ENCODE assay signal across 9 cellular contexts in the genomic region with DNA sequence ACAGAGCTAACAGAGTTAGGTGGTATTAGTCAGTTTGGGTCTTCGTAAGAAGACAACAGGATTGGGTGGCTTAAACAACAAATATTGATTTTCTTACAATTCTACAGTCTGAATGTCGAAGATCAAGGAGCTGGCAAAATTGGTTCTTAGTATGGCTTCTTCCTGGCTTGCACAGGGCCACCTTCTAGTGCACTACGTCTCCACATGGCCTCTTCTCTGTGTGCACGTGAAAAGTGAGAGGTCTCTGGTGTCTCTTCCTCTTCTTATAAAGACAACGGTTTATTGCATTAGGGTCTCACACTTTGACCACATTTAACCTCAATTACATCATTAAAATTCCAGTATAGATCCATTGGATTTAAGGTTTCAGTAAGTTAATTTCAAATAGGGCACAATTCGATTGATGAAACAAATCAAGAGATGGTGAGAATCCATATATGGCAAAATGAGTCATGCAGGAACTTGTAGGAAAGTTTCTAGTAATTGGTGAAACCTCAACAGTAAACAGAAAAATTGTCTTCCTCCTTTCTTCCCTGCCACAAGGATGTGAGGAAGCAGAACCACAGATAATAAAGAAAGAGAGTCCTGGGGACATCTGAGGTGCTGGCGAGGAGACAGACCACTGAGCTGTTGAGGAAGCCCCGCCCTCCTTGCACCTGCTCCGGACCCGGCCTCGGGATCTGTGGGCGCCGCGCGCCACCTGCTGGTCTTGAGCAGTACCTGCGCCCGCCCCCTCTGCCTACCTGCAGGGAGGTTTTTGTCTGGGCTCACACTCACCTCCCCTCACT.
DNase-seq lines count a peak whose midpoint lies in the region; ATAC-seq and TF ChIP-seq lines count a peak whose summit lies in the region.
"Had no signal": no experiment of that assay in that cellular context is flagged by ENCODE, and none has a peak within 500 bp of the region (broad histone marks: within the 10 kb centered on the region; RNA-seq: fewer than 3 reads in every experiment).

No MANE protein-coding gene starts in this region.

- no peak overlapping the region for H3K27ac ChIP-seq in SJCRH30

- H3K9me3 ChIP-seq in SJCRH30 (replicated peaks), result no peaks in the 10 kb centered on the region

- peak overlapping the region; percentile 64 for H3K4me3 Mint-ChIP-seq in stimulated activated effector memory CD8-positive, alpha-beta T cell treated with anti-CD3 and anti-CD28 coated beads, Interleukin-12 subunit alpha, Interleukin-12 subunit beta, amount 100 ng/mL, for 72 hours
- no peak overlapping the region for H3K4me3 Mint-ChIP-seq in chondrocyte (ENCODE audit: unreplicated experiment)
- H3K4me3 Mint-ChIP-seq: dendritic cell treated with granulocyte-macrophage colony-stimulating factor and Interleukin-4, amounts not matched to agents 40 ng/mL and 50 ng/mL, for 4 days had no signal

- ATAC-seq in stimulated activated effector memory CD8-positive, alpha-beta T cell treated with anti-CD3 and anti-CD28 coated beads, Interleukin-12 subunit alpha, Interleukin-12 subunit beta, amount 100 ng/mL, for 72 hours, result peak; percentile 92

- DNase-seq in NCI-H2081 (lab: John Stamatoyannopoulos, UW) (peak; percentile 41 to 44), NCI-H2081 treated with DMSO at 0.1 percent for 48 hours (lab: John Stamatoyannopoulos, UW) (no peak), SJCRH30 (peak; percentile 60 to 69), activated gamma-delta T cell treated with Interleukin-2 at 50 U/mL for 16 hours (peak; percentile 77), lower leg skin (ENCODE audit: low spot score in 2 of 2) (peak; percentile 18 to 85), chondrocyte (ENCODE audit: low spot score) (no peak)
- DNase-seq in stimulated activated effector memory CD8-positive, alpha-beta T cell treated with anti-CD3 and anti-CD28 coated beads, Interleukin-12 subunit alpha, Interleukin-12 subunit beta, amount 100 ng/mL, for 72 hours (ENCODE audit: low spot score in 2 of 2), result peak; percentile 79 to 90

- H3K27me3 ChIP-seq in SJCRH30, result no peaks in the 10 kb centered on the region

- no peak for TF ChIP-seq POLR2A in lower leg skin (IDR thresholded peaks at IDR 0.05)

- H3K4me1 Mint-ChIP-seq in stimulated activated effector memory CD8-positive, alpha-beta T cell treated with anti-CD3 and anti-CD28 coated beads, Interleukin-12 subunit alpha, Interleukin-12 subunit beta, amount 100 ng/mL, for 72 hours, result peaks cover 19% of the 10 kb centered on the region
- H3K4me1 Mint-ChIP-seq in chondrocyte (ENCODE audit: low read depth), result no peaks in the 10 kb centered on the region

- peak; percentile 69 for TF ChIP-seq RAD21 in Ishikawa (IDR thresholded peaks at IDR 0.05; ENCODE audit: low read depth)

- H3K27ac Mint-ChIP-seq in stimulated activated effector memory CD8-positive, alpha-beta T cell treated with anti-CD3 and anti-CD28 coated beads, Interleukin-12 subunit alpha, Interleukin-12 subunit beta, amount 100 ng/mL, for 72 hours, result peak overlapping the region; percentile 80
- H3K27ac Mint-ChIP-seq in chondrocyte (ENCODE audit: unreplicated experiment), result no peak overlapping the region
- H3K27ac Mint-ChIP-seq: dendritic cell treated with granulocyte-macrophage colony-stimulating factor and Interleukin-4, amounts not matched to agents 40 ng/mL and 50 ng/mL, for 4 days had no signal

- 33 to 36% methylated on average over 9 to 17 of the region's 17 CpGs for WGBS in lower leg skin, 2 donors

- TF ChIP-seq CTCF in lower leg skin (IDR thresholded peaks at IDR 0.05), result no peak
- no peak for TF ChIP-seq CTCF in chondrocyte (IDR thresholded peaks at IDR 0.05)

- H3K9me3 Mint-ChIP-seq in stimulated activated effector memory CD8-positive, alpha-beta T cell treated with anti-CD3 and anti-CD28 coated beads, Interleukin-12 subunit alpha, Interleukin-12 subunit beta, amount 100 ng/mL, for 72 hours, result no peaks in the 10 kb centered on the region
- peaks cover 67% of the 10 kb centered on the region for H3K9me3 Mint-ChIP-seq in chondrocyte (ENCODE audit: low read depth)
- H3K9me3 Mint-ChIP-seq: dendritic cell treated with granulocyte-macrophage colony-stimulating factor and Interleukin-4, amounts not matched to agents 40 ng/mL and 50 ng/mL, for 4 days had no signal

- H3K36me3 ChIP-seq in SJCRH30, result no peaks in the 10 kb centered on the region

- TF ChIP-seq EP300 in Ishikawa (IDR thresholded peaks at IDR 0.05; ENCODE audit: borderline replicate concordance), result no peak

- H3K36me3 Mint-ChIP-seq in stimulated activated effector memory CD8-positive, alpha-beta T cell treated with anti-CD3 and anti-CD28 coated beads, Interleukin-12 subunit alpha, Interleukin-12 subunit beta, amount 100 ng/mL, for 72 hours, result no peaks in the 10 kb centered on the region
- H3K36me3 Mint-ChIP-seq in chondrocyte (ENCODE audit: low read depth), result peaks cover 2% of the 10 kb centered on the region

- H3K4me3 ChIP-seq in SJCRH30, result no peak overlapping the region
- H3K4me3 ChIP-seq in lower leg skin (ENCODE audit: low read depth, poor library complexity, severe bottlenecking), result no peak overlapping the region

- intact Hi-C loops in lower leg skin (cut with DNase I; ENCODE audit: low total_unique reads), result no loop called here

- no peaks in the 10 kb centered on the region for H3K27me3 Mint-ChIP-seq in chondrocyte (ENCODE audit: low read depth)

- H3K4me1 ChIP-seq in SJCRH30, result no peaks in the 10 kb centered on the region

TF ChIP-seq in Ishikawa, 13 proteins besides CTCF, POLR2A, EP300 and RAD21:
- TF ChIP-seq CREB1 (IDR thresholded peaks at IDR 0.05; ENCODE audit: low read depth) (no peak), TAF1 (IDR thresholded peaks at IDR 0.05; ENCODE audit: low read depth) (no peak), FOXM1 (IDR thresholded peaks at IDR 0.05; ENCODE audit: borderline replicate concordance, low read depth) (no peak), ZBTB7A (IDR thresholded peaks at IDR 0.05; ENCODE audit: low read depth) (no peak), CEBPB (IDR thresholded peaks at IDR 0.05) (no peak), YY1 (IDR thresholded peaks at IDR 0.05; ENCODE audit: low read depth) (no peak), EGR1 (IDR thresholded peaks at IDR 0.05) (no peak), TCF12 (IDR thresholded peaks at IDR 0.05; ENCODE audit: low read depth) (no peak), NFIC (IDR thresholded peaks at IDR 0.05) (no peak), TEAD4 (IDR thresholded peaks at IDR 0.05) (no peak)
- TF ChIP-seq, protein P1, sequence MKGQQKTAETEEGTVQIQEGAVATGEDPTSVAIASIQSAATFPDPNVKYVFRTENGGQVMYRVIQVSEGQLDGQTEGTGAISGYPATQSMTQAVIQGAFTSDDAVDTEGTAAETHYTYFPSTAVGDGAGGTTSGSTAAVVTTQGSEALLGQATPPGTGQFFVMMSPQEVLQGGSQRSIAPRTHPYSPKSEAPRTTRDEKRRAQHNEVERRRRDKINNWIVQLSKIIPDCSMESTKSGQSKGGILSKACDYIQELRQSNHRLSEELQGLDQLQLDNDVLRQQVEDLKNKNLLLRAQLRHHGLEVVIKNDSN (IDR thresholded peaks at IDR 0.05), result no peak
- TF ChIP-seq, protein P2, sequence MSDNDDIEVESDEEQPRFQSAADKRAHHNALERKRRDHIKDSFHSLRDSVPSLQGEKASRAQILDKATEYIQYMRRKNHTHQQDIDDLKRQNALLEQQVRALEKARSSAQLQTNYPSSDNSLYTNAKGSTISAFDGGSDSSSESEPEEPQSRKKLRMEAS (IDR thresholded peaks at IDR 0.05), result no peak
- TF ChIP-seq, protein P3, sequence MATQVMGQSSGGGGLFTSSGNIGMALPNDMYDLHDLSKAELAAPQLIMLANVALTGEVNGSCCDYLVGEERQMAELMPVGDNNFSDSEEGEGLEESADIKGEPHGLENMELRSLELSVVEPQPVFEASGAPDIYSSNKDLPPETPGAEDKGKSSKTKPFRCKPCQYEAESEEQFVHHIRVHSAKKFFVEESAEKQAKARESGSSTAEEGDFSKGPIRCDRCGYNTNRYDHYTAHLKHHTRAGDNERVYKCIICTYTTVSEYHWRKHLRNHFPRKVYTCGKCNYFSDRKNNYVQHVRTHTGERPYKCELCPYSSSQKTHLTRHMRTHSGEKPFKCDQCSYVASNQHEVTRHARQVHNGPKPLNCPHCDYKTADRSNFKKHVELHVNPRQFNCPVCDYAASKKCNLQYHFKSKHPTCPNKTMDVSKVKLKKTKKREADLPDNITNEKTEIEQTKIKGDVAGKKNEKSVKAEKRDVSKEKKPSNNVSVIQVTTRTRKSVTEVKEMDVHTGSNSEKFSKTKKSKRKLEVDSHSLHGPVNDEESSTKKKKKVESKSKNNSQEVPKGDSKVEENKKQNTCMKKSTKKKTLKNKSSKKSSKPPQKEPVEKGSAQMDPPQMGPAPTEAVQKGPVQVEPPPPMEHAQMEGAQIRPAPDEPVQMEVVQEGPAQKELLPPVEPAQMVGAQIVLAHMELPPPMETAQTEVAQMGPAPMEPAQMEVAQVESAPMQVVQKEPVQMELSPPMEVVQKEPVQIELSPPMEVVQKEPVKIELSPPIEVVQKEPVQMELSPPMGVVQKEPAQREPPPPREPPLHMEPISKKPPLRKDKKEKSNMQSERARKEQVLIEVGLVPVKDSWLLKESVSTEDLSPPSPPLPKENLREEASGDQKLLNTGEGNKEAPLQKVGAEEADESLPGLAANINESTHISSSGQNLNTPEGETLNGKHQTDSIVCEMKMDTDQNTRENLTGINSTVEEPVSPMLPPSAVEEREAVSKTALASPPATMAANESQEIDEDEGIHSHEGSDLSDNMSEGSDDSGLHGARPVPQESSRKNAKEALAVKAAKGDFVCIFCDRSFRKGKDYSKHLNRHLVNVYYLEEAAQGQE (IDR thresholded peaks at IDR 0.05; ENCODE audit: low read depth), result no peak

Comparison
In these comparisons a context has a peak if more than half of its experiments do, and no peak if none do; other contexts are left out.
1. DNase-seq: peak in NCI-H2081 (2 of 2), SJCRH30 (2 of 2), activated gamma-delta T cell treated with Interleukin-2 at 50 U/mL for 16 hours (single experiment), lower leg skin (2 of 2) and stimulated activated effector memory CD8-positive, alpha-beta T cell treated with anti-CD3 and anti-CD28 coated beads, Interleukin-12 subunit alpha, Interleukin-12 subunit beta, amount 100 ng/mL, for 72 hours (2 of 2); none in NCI-H2081 treated with DMSO at 0.1 percent for 48 hours (single experiment) and chondrocyte (single experiment).